27 cellular contexts compared by ENCODE assay signal in genomic region chr2:116098049-116098448, GRCh38.
"Had no signal": no experiment of that assay in that cellular context is flagged by ENCODE, and none has a peak within 500 bp of the region (broad histone marks: within the 10 kb centered on the region; RNA-seq: fewer than 3 reads in every experiment).

No MANE protein-coding gene starts in this region.

- ATAC-seq: activated CD4-positive, alpha-beta T cell treated with anti-CD3 and anti-CD28 coated beads for 36 hours; activated T-cell treated with anti-CD3 and anti-CD28 coated beads, Interleukin-2, amount 50 U/mL, for 4 hours; heart right ventricle; left colon; right lobe of liver had no signal

- H3K9me3 Mint-ChIP-seq: nephron had no signal

- H3K4me3 ChIP-seq: adrenal gland, breast epithelium, dorsolateral prefrontal cortex, heart right ventricle, right lobe of liver, skin epidermis, thyroid gland had no signal

- H3K27ac ChIP-seq: adrenal gland, breast epithelium, dorsolateral prefrontal cortex, epithelial cell of prostate, heart right ventricle, parathyroid adenoma, right lobe of liver, skin epidermis, thyroid gland had no signal

- H3K4me1 Mint-ChIP-seq: activated B cell treated with CpG ODN at 0.5 μM for 24 hours; activated CD4-positive, alpha-beta T cell treated with anti-CD3 and anti-CD28 coated beads for 36 hours; central memory CD8-positive, alpha-beta T cell; memory B cell; nephron had no signal

- H3K27me3 ChIP-seq: adrenal gland, breast epithelium, dorsolateral prefrontal cortex, heart right ventricle, right lobe of liver, thyroid gland had no signal

- H3K27ac Mint-ChIP-seq: activated B cell treated with CpG ODN at 0.5 μM for 24 hours; activated CD4-positive, alpha-beta T cell treated with anti-CD3 and anti-CD28 coated beads for 36 hours; activated naive CD8-positive, alpha-beta T cell; activated T-helper 2 cell treated with anti-CD3 and anti-CD28 coated beads, Interferon-gamma antibody, Interleukin-2, Interleukin-4, amounts not matched to agents 10 μg/mL and 5 μg/mL and 100 μg/mL, durations not matched to agents 14 hours and 24 hours and 36 hours; memory B cell; nephron; stimulated activated naive CD8-positive, alpha-beta T cell treated with anti-CD3 and anti-CD28 coated beads, Interleukin-15, Interleukin-2, amounts not matched to agents 100 ng/mL and 50 ng/mL, for 24 hours had no signal

- H3K36me3 Mint-ChIP-seq: activated naive CD8-positive, alpha-beta T cell; memory B cell had no signal

- H3K4me1 ChIP-seq: adrenal gland, breast epithelium, heart right ventricle, parathyroid adenoma, right lobe of liver, thyroid gland had no signal

- DNase-seq: activated B cell treated with CpG ODN at 0.5 μM for 24 hours; activated CD4-positive, alpha-beta T cell treated with anti-CD3 and anti-CD28 coated beads for 36 hours; activated CD4-positive, alpha-beta T cell treated with anti-CD3 and anti-CD28 coated beads, Interleukin-2, amount 50 U/mL, for 4 hours; activated CD8-positive, alpha-beta memory T cell treated with anti-CD3 and anti-CD28 coated beads for 24 hours; activated CD8-positive, alpha-beta memory T cell treated with anti-CD3 and anti-CD28 coated beads, Interleukin-2, amount 50 U/mL, for 4 hours; activated naive CD4-positive, alpha-beta T cell; activated T-cell treated with anti-CD3 and anti-CD28 coated beads, Interleukin-2, amount 50 U/mL, for 4 hours; adrenal gland; dorsolateral prefrontal cortex; heart right ventricle; left colon; nucleus accumbens; right lobe of liver; stimulated activated CD4-positive, alpha-beta T cell treated with anti-CD3 and anti-CD28 coated beads, Interleukin-1b, Interleukin-23, amount 100 ng/mL, for 48 hours; substantia nigra; T-helper 9 cell; thyroid gland had no signal

- H3K9me3 ChIP-seq: adrenal gland, breast epithelium, right lobe of liver, thyroid gland had no signal

- H3K4me3 Mint-ChIP-seq: activated B cell treated with CpG ODN at 0.5 μM for 24 hours; activated CD4-positive, alpha-beta T cell treated with anti-CD3 and anti-CD28 coated beads for 36 hours; activated naive CD8-positive, alpha-beta T cell; activated T-cell treated with anti-CD3 and anti-CD28 coated beads, Interleukin-2, amount 50 U/mL, for 4 hours; central memory CD8-positive, alpha-beta T cell; memory B cell; nephron; stimulated activated naive CD8-positive, alpha-beta T cell treated with anti-CD3 and anti-CD28 coated beads, Interleukin-15, Interleukin-2, amounts not matched to agents 100 ng/mL and 50 ng/mL, for 24 hours had no signal

- H3K36me3 ChIP-seq: adrenal gland, breast epithelium, heart right ventricle, right lobe of liver, thyroid gland had no signal

- H3K27me3 Mint-ChIP-seq: activated B cell treated with CpG ODN at 0.5 μM for 24 hours; activated CD4-positive, alpha-beta T cell treated with anti-CD3 and anti-CD28 coated beads for 36 hours; activated naive CD8-positive, alpha-beta T cell; central memory CD8-positive, alpha-beta T cell; memory B cell; stimulated activated naive CD8-positive, alpha-beta T cell treated with anti-CD3 and anti-CD28 coated beads, Interleukin-15, Interleukin-2, amounts not matched to agents 100 ng/mL and 50 ng/mL, for 24 hours had no signal
